2 cellular contexts compared by ENCODE assay signal in genomic region chr7:75854233-75854632, GRCh38.
A peak's percentile ranks its signal among the peaks of the same experiment; 100 is the strongest.
TF ChIP-seq lines count a peak whose summit lies in the region.

No MANE protein-coding gene starts in this region.

TF ChIP-seq in IMR-90, 13 proteins besides CTCF, POLR2A, EP300 and RAD21:
- no peak for TF ChIP-seq SMC3 (IDR thresholded peaks at IDR 0.05; ENCODE audit: low read depth, low read length)
- no peak for TF ChIP-seq MAZ (IDR thresholded peaks at IDR 0.05; ENCODE audit: borderline replicate concordance, low read depth, low read length)
- TF ChIP-seq CEBPB (IDR thresholded peaks at IDR 0.05; ENCODE audit: low read depth, low read length), result peak; percentile 22; the same call in 1 of the 2 replicates

TF ChIP-seq in K562, 482 proteins besides CTCF, POLR2A, EP300 and RAD21:
- TF ChIP-seq ZNF398 (CRISPR knock-in tag; IDR thresholded peaks at IDR 0.05) (no peak), CEBPB (tag; IDR thresholded peaks at IDR 0.05) (0 out of 2 replicates have a peak, but pooled peaks have one; percentile 39), CXXC5 (CRISPR knock-in tag; IDR thresholded peaks at IDR 0.05) (no peak), CTBP1 (IDR thresholded peaks at IDR 0.05; ENCODE audit: borderline replicate concordance) (no peak)
- TF ChIP-seq, protein P1, sequence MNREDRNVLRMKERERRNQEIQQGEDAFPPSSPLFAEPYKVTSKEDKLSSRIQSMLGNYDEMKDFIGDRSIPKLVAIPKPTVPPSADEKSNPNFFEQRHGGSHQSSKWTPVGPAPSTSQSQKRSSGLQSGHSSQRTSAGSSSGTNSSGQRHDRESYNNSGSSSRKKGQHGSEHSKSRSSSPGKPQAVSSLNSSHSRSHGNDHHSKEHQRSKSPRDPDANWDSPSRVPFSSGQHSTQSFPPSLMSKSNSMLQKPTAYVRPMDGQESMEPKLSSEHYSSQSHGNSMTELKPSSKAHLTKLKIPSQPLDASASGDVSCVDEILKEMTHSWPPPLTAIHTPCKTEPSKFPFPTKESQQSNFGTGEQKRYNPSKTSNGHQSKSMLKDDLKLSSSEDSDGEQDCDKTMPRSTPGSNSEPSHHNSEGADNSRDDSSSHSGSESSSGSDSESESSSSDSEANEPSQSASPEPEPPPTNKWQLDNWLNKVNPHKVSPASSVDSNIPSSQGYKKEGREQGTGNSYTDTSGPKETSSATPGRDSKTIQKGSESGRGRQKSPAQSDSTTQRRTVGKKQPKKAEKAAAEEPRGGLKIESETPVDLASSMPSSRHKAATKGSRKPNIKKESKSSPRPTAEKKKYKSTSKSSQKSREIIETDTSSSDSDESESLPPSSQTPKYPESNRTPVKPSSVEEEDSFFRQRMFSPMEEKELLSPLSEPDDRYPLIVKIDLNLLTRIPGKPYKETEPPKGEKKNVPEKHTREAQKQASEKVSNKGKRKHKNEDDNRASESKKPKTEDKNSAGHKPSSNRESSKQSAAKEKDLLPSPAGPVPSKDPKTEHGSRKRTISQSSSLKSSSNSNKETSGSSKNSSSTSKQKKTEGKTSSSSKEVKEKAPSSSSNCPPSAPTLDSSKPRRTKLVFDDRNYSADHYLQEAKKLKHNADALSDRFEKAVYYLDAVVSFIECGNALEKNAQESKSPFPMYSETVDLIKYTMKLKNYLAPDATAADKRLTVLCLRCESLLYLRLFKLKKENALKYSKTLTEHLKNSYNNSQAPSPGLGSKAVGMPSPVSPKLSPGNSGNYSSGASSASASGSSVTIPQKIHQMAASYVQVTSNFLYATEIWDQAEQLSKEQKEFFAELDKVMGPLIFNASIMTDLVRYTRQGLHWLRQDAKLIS (CRISPR knock-in tag; IDR thresholded peaks at IDR 0.05), result no peak
- TF ChIP-seq, protein P2, sequence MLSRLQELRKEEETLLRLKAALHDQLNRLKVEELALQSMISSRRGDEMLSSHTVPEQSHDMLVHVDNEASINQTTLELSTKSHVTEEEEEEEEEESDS (CRISPR knock-in tag; IDR thresholded peaks at IDR 0.05), result no peak
